8 cellular contexts compared by ENCODE assay signal in genomic region chr6:24855389-24856245, GRCh38. TPM values are rescaled to one million over a fixed set of nuclear protein-coding genes. Genes with fewer than 3 reads are reported as not detected.
DNase-seq lines count a peak whose midpoint lies in the region; ATAC-seq, FAIRE-seq and TF ChIP-seq lines count a peak whose summit lies in the region.

No MANE protein-coding gene starts in this region.

- H4K20me1 ChIP-seq in Karpas-422 (ENCODE audit: insufficient read depth, low read depth, low read length) = no peaks in the 10 kb centered on the region

- no peaks in the 10 kb centered on the region for H3K27me3 ChIP-seq in Karpas-422 (ENCODE audit: low read length)
- H3K27me3 ChIP-seq in neuronal stem cell (ENCODE audit: control insufficient read depth in 3 of 3, insufficient read depth in 3 of 3, low read depth in 1 of 3, low read length in 3 of 3) = no peaks in the 10 kb centered on the region
- H3K27me3 ChIP-seq in testis = no peaks in the 10 kb centered on the region

- TF ChIP-seq CTCF in testis (IDR thresholded peaks at IDR 0.05) = peak; percentile 76 to 85 (median 82)

- H2BK12ac ChIP-seq in neuronal stem cell (ENCODE audit: low read length) = no peak overlapping the region

- no peak overlapping the region for H3K4ac ChIP-seq in neuronal stem cell (ENCODE audit: low read length)

- peak; percentile 76 for FAIRE-seq in GM12891 (lab: Jason Lieb, UNC)

- H3K9ac ChIP-seq in Karpas-422 (ENCODE audit: low read length) (peak overlapping the region; percentile 14; the same call in 1 of the 2 replicates), neuronal stem cell (ENCODE audit: low read depth, low read length, poor library complexity) (no peak overlapping the region)

- no peak overlapping the region for H2BK120ac ChIP-seq in neuronal stem cell (ENCODE audit: low read depth, low read length)

- H3K4me3 Mint-ChIP-seq in activated T-helper 17 cell treated with anti-CD3 and anti-CD28 coated beads, Interleukin-2, amount 50 U/mL, for 72 hours = peak overlapping the region; percentile 82

- H3K36me3 ChIP-seq in Karpas-422 (ENCODE audit: insufficient read depth, low read length) (peaks cover 68% of the 10 kb centered on the region), neuronal stem cell (replicated peaks in 1 of 2; ENCODE audit: control insufficient read depth in 2 of 2, insufficient read depth in 2 of 2, low read length in 2 of 2) (peaks cover 0 to 60% of the 10 kb centered on the region in 2 donors), testis (ENCODE audit: low read depth, missing control alignments) (no peaks in the 10 kb centered on the region)

- H3K27me3 Mint-ChIP-seq in activated T-helper 17 cell treated with anti-CD3 and anti-CD28 coated beads, Interleukin-2, amount 50 U/mL, for 72 hours = no peaks in the 10 kb centered on the region

- H3K4me1 ChIP-seq in Karpas-422 (ENCODE audit: low read length) (peaks cover 58% of the 10 kb centered on the region), neuronal stem cell (ENCODE audit: control insufficient read depth in 2 of 2, insufficient read depth in 1 of 2, low read depth in 1 of 2, low read length in 2 of 2) (peaks cover 0 to 4% of the 10 kb centered on the region in 2 donors), testis (peaks cover 6% of the 10 kb centered on the region)

- no peak overlapping the region for H2BK15ac ChIP-seq in neuronal stem cell (ENCODE audit: low read length)

- no peak overlapping the region for H3K23ac ChIP-seq in neuronal stem cell (ENCODE audit: low read depth, low read length, poor library complexity)

- H3K18ac ChIP-seq in neuronal stem cell (ENCODE audit: low read length) = no peak overlapping the region

- H4K8ac ChIP-seq in neuronal stem cell (ENCODE audit: low read depth, low read length) = no peak overlapping the region

- intact Hi-C loops in testis (cut with DNase I; ENCODE audit: low total_unique reads) = loop anchor here (10.0 kb wide), 1 partner anchor 159 kb away; no protein-coding TSS in a partner anchor

- H3K27ac Mint-ChIP-seq in activated T-helper 17 cell treated with anti-CD3 and anti-CD28 coated beads, Interleukin-2, amount 50 U/mL, for 72 hours = peak overlapping the region; percentile 93

- H4K91ac ChIP-seq in neuronal stem cell (ENCODE audit: low read depth, low read length, poor library complexity) = no peak overlapping the region

- H3K79me2 ChIP-seq in Karpas-422 (ENCODE audit: low read length) = peaks cover 16% of the 10 kb centered on the region

- H2AFZ ChIP-seq in Karpas-422 (ENCODE audit: low read length) (no peak overlapping the region), neuronal stem cell (ENCODE audit: low read length) (peak overlapping the region; percentile 81)

- H3K27ac ChIP-seq in Karpas-422 (ENCODE audit: low read length) = peak overlapping the region; percentile 93
- no peak overlapping the region for H3K27ac ChIP-seq in neuronal stem cell (replicated peaks; ENCODE audit: low read length)
- H3K27ac ChIP-seq in testis = peak overlapping the region in 1 of 2 donors; percentile 55

- H2AK5ac ChIP-seq in neuronal stem cell (ENCODE audit: low read depth, low read length) = no peak overlapping the region

- TF ChIP-seq POLR2A in GM12891 (IDR thresholded peaks at IDR 0.05; ENCODE audit: low read depth, low read length) (no peak), testis (IDR thresholded peaks at IDR 0.05) (no peak)

- no peaks in the 10 kb centered on the region for H3K79me1 ChIP-seq in neuronal stem cell (ENCODE audit: low read depth, low read length)

- peaks cover 48% of the 10 kb centered on the region for H3K4me1 Mint-ChIP-seq in activated T-helper 17 cell treated with anti-CD3 and anti-CD28 coated beads, Interleukin-2, amount 50 U/mL, for 72 hours

- H3K4me2 ChIP-seq in Karpas-422 (ENCODE audit: low read depth, low read length, poor library complexity, severe bottlenecking) (peak overlapping the region; percentile 10), neuronal stem cell (ENCODE audit: insufficient read depth, low read length, poor library complexity, severe bottlenecking) (no peak overlapping the region)

- no peaks in the 10 kb centered on the region for H3K9me3 Mint-ChIP-seq in activated T-helper 17 cell treated with anti-CD3 and anti-CD28 coated beads, Interleukin-2, amount 50 U/mL, for 72 hours

- H3K9me2 ChIP-seq in Karpas-422 (replicated peaks; ENCODE audit: insufficient read depth, low read length) = no peaks in the 10 kb centered on the region

- no CpG with 5 or more reads among the region's 19 CpGs for WGBS in neuronal stem cell (ENCODE audit: extremely low coverage in 2 of 2, insufficient read length in 2 of 2, insufficient replicate concordance in 1 of 2), 2 donors
- 10 to 27% methylated on average over 19 of the region's 19 CpGs for WGBS in testis, 2 donors

- H3K14ac ChIP-seq in neuronal stem cell (ENCODE audit: low read length) = no peak overlapping the region

- H2BK5ac ChIP-seq in neuronal stem cell (ENCODE audit: low read length) = no peak overlapping the region

- no peak overlapping the region for H3K4me3 ChIP-seq in Karpas-422 (ENCODE audit: low read length)
- H3K4me3 ChIP-seq in neuronal stem cell (ENCODE audit: low read length in 2 of 2) = no peak overlapping the region
- peak overlapping the region in 1 of 2 donors; percentile 13 for H3K4me3 ChIP-seq in testis

- peak; percentile 52 for ATAC-seq in activated T-helper 17 cell treated with anti-CD3 and anti-CD28 coated beads, Interleukin-2, amount 50 U/mL, for 72 hours (replicated peaks)
- no peak for ATAC-seq in HG02840 (IDR thresholded peaks at IDR 0.05; ENCODE audit: low FRiP score, unreplicated experiment)

- DNase-seq in GM12891 (ENCODE audit: insufficient read length, low spot score) = peak; percentile 33
- peak; percentile 93 for DNase-seq in Karpas-422
- peak; percentile 75 for DNase-seq in RKO (ENCODE audit: low spot score)
- peak; percentile 65 for DNase-seq in fibroblast of the conjunctiva (ENCODE audit: low read depth)
- peak; percentile 51 for DNase-seq in neuronal stem cell (ENCODE audit: low spot score)
- DNase-seq in testis = peak; percentile 80

- peaks cover 99% of the 10 kb centered on the region for H3K36me3 Mint-ChIP-seq in activated T-helper 17 cell treated with anti-CD3 and anti-CD28 coated beads, Interleukin-2, amount 50 U/mL, for 72 hours (ENCODE audit: low read depth)

- H3K9me3 ChIP-seq in Karpas-422 (ENCODE audit: low read length) (no peaks in the 10 kb centered on the region), neuronal stem cell (replicated peaks in 1 of 2; ENCODE audit: control insufficient read depth in 2 of 2, insufficient read depth in 1 of 2, low read depth in 1 of 2, low read length in 2 of 2) (no peaks in the 10 kb centered on the region), testis (no peaks in the 10 kb centered on the region)

TF ChIP-seq in GM12891, 5 proteins besides CTCF, POLR2A, EP300 and RAD21:
- TF ChIP-seq TAF1 (IDR thresholded peaks at IDR 0.05; ENCODE audit: low read depth, low read length) (no peak), POLR2AphosphoS5 (IDR thresholded peaks at IDR 0.05; ENCODE audit: low read depth, low read length) (no peak), PAX5 (IDR thresholded peaks at IDR 0.05; ENCODE audit: insufficient read depth, low read length, severe bottlenecking) (no peak), SPI1 (IDR thresholded peaks at IDR 0.05; ENCODE audit: low read depth, low read length) (no peak), POU2F2 (IDR thresholded peaks at IDR 0.05; ENCODE audit: low read depth, low read length) (no peak)

RNA-seq across cellular contexts. Expression of gene ARMH2, which starts 56.9 kb away (rescaled TPM):
- not detected for polyA plus RNA-seq in GM12891 (2012; ENCODE audit: low read depth, missing spikeins)
- not detected in 2 replicates for total RNA-seq in Karpas-422 (2014; rRNA removed; shearing (Covaris generic); ENCODE audit: low replicate concordance)
- total RNA-seq in activated T-helper 17 cell treated with anti-CD3 and anti-CD28 coated beads, Interleukin-2, amount 50 U/mL, for 72 hours = under 1 TPM; 0.43 to 0.45 TPM
- not detected for polyA plus RNA-seq in neuronal stem cell (2013, experiment 1 of 2)
- polyA plus RNA-seq in neuronal stem cell (2013, experiment 2 of 2) = not detected
- total RNA-seq in testis = 1 to 10 TPM; 2.1 to 3.4 TPM
- polyA plus RNA-seq in testis (ENCODE audit: insufficient read depth, low read depth, low replicate concordance) = 31.7 TPM

Comparison
In these comparisons a context has a peak if more than half of its experiments do, and no peak if none do; other contexts are left out.
1. DNase-seq: peak in every context shown above with its lines; median percentile 93 in Karpas-422; 80 in testis; 75 in RKO; 65 in fibroblast of the conjunctiva; 51 in neuronal stem cell; 33 in GM12891.